8 cellular contexts compared by ENCODE assay signal in genomic region chr12:56778756-56779155, GRCh38.
"Had no signal": no experiment of that assay in that cellular context is flagged by ENCODE, and none has a peak within 500 bp of the region (broad histone marks: within the 10 kb centered on the region; RNA-seq: fewer than 3 reads in every experiment).

No MANE protein-coding gene starts in this region.

- DNase-seq: H9, HCEC 1CT, HFFc6, KBM-7 had no signal

- H3K36me3 Mint-ChIP-seq: IgD-negative memory B cell had no signal

- H3K9ac ChIP-seq: KMS-11 had no signal

- H3K27ac ChIP-seq: HL-60, KMS-11 had no signal

- H3K27ac Mint-ChIP-seq: GM23338, H9, HFFc6, IgD-negative memory B cell had no signal

- H3K4me3 Mint-ChIP-seq: GM23338, H9, HFFc6, IgD-negative memory B cell had no signal

- H3K9me3 Mint-ChIP-seq: HFFc6, IgD-negative memory B cell had no signal

- H3K27me3 Mint-ChIP-seq: IgD-negative memory B cell had no signal

- H3K4me3 ChIP-seq: GM23338 had no signal
